Comparison of ENCODE assay signal across 8 cellular contexts in genomic region chr16:17194190-17194780, GRCh38.
DNase-seq lines count a peak whose midpoint lies in the region; ATAC-seq, FAIRE-seq and TF ChIP-seq lines count a peak whose summit lies in the region.

No MANE protein-coding gene starts in this region.

- DNase-seq in GM12865 (ENCODE audit: low read depth) (peak; percentile 63), heart right ventricle (peak; percentile 6 to 45), small intestine (peak; percentile 37), NCI-H2081 (lab: John Stamatoyannopoulos, UW) (no peak)

- no peaks in the 10 kb centered on the region for H4K20me1 ChIP-seq in OCI-LY3 (ENCODE audit: insufficient read depth, low read length)

- H3K4me2 ChIP-seq in OCI-LY3 (ENCODE audit: low read length), result no peak overlapping the region

- H2AFZ ChIP-seq in OCI-LY3 (ENCODE audit: low read depth, low read length), result no peak overlapping the region

- no peak overlapping the region for H3K27ac Mint-ChIP-seq in activated T-helper 17 cell treated with anti-CD3 and anti-CD28 coated beads, Interleukin-2, amount 50 U/mL, for 72 hours

- peaks cover 67% of the 10 kb centered on the region for H3K36me3 Mint-ChIP-seq in activated T-helper 17 cell treated with anti-CD3 and anti-CD28 coated beads, Interleukin-2, amount 50 U/mL, for 72 hours (ENCODE audit: low read depth)

- H3K4me1 Mint-ChIP-seq in activated T-helper 17 cell treated with anti-CD3 and anti-CD28 coated beads, Interleukin-2, amount 50 U/mL, for 72 hours, result peaks cover 5% of the 10 kb centered on the region

- H3K79me2 ChIP-seq in OCI-LY3 (ENCODE audit: low read length), result no peaks in the 10 kb centered on the region

- no peak for FAIRE-seq in small intestine (lab: Jason Lieb, UNC)

- H3K9me3 ChIP-seq in OCI-LY3 (ENCODE audit: insufficient read depth, low read length), result no peaks in the 10 kb centered on the region
- peaks cover 0 to 4% (median 0%) of the 10 kb centered on the region in 11 donors for H3K9me3 ChIP-seq in heart right ventricle
- H3K9me3 ChIP-seq in small intestine (ENCODE audit: control insufficient read depth, low read depth), result no peaks in the 10 kb centered on the region

- H3K4me1 ChIP-seq in OCI-LY3 (ENCODE audit: low read length) (no peaks in the 10 kb centered on the region), heart right ventricle (no peaks in the 10 kb centered on the region), small intestine (ENCODE audit: control insufficient read depth in 2 of 2, insufficient read depth in 1 of 2, low read depth in 1 of 2, low read length in 1 of 2) (no peaks in the 10 kb centered on the region)

- 48 to 51% methylated on average over 14 of the region's 14 CpGs for WGBS in heart right ventricle, 2 donors
- WGBS in small intestine, 3 donors, result 57 to 63% (median 59%) methylated on average over 14 of the region's 14 CpGs

- H3K4me3 ChIP-seq in GM12865 (ENCODE audit: low read depth, low read length), result no peak overlapping the region
- no peak overlapping the region for H3K4me3 ChIP-seq in OCI-LY3 (ENCODE audit: low read length)
- no peak overlapping the region for H3K4me3 ChIP-seq in heart right ventricle
- H3K4me3 ChIP-seq in small intestine (ENCODE audit: low read depth in 1 of 2, low read length in 2 of 2), result no peak overlapping the region

- intact Hi-C loops in heart right ventricle (cut with DNase I), result loop anchor here in 4 of 10 donors (10.0 kb wide), 2 partner anchors 271 to 281 kb away; partner anchors contain the start of gene XYLT1 (in 1 of the 4)

- no peaks in the 10 kb centered on the region for H3K27me3 ChIP-seq in OCI-LY3 (ENCODE audit: low read depth, low read length)
- no peaks in the 10 kb centered on the region for H3K27me3 ChIP-seq in heart right ventricle
- H3K27me3 ChIP-seq in small intestine (ENCODE audit: control insufficient read depth in 2 of 2, insufficient read depth in 2 of 2, low read length in 2 of 2), result no peaks in the 10 kb centered on the region

- TF ChIP-seq CTCF in GM12865 (IDR thresholded peaks at IDR 0.05; ENCODE audit: insufficient read depth, low read depth, low read length, missing control alignments) (peak; percentile 74), OCI-LY3 (IDR thresholded peaks at IDR 0.05; ENCODE audit: low read depth, low read length) (peak; percentile 68), heart right ventricle (IDR thresholded peaks at IDR 0.05) (peak; percentile 31 to 81 (median 61))

- no peaks in the 10 kb centered on the region for H3K36me3 ChIP-seq in OCI-LY3 (replicated peaks; ENCODE audit: low read depth, low read length)
- peaks cover 0 to 18% (median 0%) of the 10 kb centered on the region in 9 donors for H3K36me3 ChIP-seq in heart right ventricle
- peaks cover 1 to 7% of the 10 kb centered on the region in 2 donors for H3K36me3 ChIP-seq in small intestine (ENCODE audit: control insufficient read depth in 2 of 2, insufficient read depth in 2 of 2, low read length in 2 of 2)

- H3K27me3 Mint-ChIP-seq in activated T-helper 17 cell treated with anti-CD3 and anti-CD28 coated beads, Interleukin-2, amount 50 U/mL, for 72 hours, result no peaks in the 10 kb centered on the region

- no peaks in the 10 kb centered on the region for H3K9me3 Mint-ChIP-seq in activated T-helper 17 cell treated with anti-CD3 and anti-CD28 coated beads, Interleukin-2, amount 50 U/mL, for 72 hours

- H3K27ac ChIP-seq in OCI-LY3 (ENCODE audit: low read length) (no peak overlapping the region), heart right ventricle (no peak overlapping the region), small intestine (ENCODE audit: low read depth in 1 of 2, low read length in 1 of 2) (no peak overlapping the region)

- H3K4me3 Mint-ChIP-seq in activated T-helper 17 cell treated with anti-CD3 and anti-CD28 coated beads, Interleukin-2, amount 50 U/mL, for 72 hours, result no peak overlapping the region

- peak; percentile 66 for ATAC-seq in activated T-helper 17 cell treated with anti-CD3 and anti-CD28 coated beads, Interleukin-2, amount 50 U/mL, for 72 hours (replicated peaks)
- ATAC-seq in heart right ventricle (peak in 2 of 8 donors; percentile 51 to 52), GM19351 (IDR thresholded peaks at IDR 0.05; ENCODE audit: unreplicated experiment) (no peak), HG03460 (IDR thresholded peaks at IDR 0.05; ENCODE audit: unreplicated experiment) (no peak)

- H3K9ac ChIP-seq in OCI-LY3 (ENCODE audit: low read length), result no peak overlapping the region

Comparison
In these comparisons a context has a peak if more than half of its experiments do, and no peak if none do; other contexts are left out.
1. DNase-seq: peak in GM12865 (single experiment), heart right ventricle (2 of 2) and small intestine (single experiment); none in NCI-H2081 (0 of 2).
2. Peak in every context shown above with its lines, with median percentiles within 50 percentile points of each other: CTCF ChIP-seq.